ENCODE assay signal across 8 cellular contexts in the genomic region with DNA sequence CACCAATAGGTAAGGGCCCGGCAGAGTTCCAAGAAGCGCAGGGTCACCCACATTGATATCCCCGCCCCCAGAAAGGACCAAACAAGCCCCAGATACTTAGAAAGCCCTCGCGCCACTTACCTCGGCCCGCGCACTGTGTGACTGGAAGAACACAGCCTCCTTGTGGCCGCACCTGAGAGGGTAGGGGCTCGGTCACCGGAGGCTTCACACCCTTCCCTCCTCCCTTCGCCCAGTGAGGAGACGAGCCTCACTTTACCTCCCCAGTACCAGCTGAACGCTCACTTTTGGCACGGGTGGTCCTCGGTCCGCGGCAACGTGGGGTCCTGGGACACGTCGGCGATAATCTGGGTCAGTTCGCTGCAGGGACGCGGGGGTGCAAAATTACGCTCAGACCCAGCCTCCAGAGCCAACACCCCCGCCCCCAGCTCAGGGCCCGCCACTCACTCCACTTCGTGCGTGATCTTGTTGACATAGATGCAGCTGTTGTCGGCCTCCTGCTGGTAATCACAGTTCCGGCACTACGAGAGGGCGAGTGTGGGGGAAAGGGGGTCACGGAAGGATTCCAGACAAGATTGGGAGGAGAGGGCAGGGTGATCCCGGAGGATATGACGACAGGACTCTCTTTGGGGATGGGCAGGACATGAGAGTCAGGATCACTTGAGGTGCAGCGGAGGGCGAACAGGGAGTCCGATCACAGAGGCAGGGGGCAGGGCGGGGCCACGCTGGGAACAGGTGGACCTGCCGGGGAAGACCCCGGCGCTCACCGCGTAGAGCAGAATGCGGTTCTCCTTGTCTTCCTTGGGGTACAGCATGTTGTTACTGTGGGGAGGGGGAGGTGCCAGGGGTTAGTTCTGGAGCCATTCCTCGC. TPM values are rescaled to one million over a fixed set of nuclear protein-coding genes. Genes with fewer than 3 reads are reported as not detected.
A peak's percentile ranks its signal among the peaks of the same experiment; 100 is the strongest.
DNase-seq lines count a peak whose midpoint lies in the region; ATAC-seq and TF ChIP-seq lines count a peak whose summit lies in the region.

No MANE protein-coding gene starts in this region.

- intact Hi-C loops in left ventricle myocardium inferior (cut with micrococcal nuclease) (no loop called here), Right ventricle myocardium inferior (cut with DNase I) (loop anchor here (2.0 to 10.0 kb wide), 2 partner anchors 59 to 369 kb away; a partner anchor contains a TSS), head of caudate nucleus (cut with DNase I) (loop anchor here (2.0 kb wide), 1 partner anchor 59 kb away; a partner anchor contains a TSS)

- H3K9me3 ChIP-seq in left ventricle myocardium inferior (replicated peaks) (no peaks in the 10 kb centered on the region), MG63 (no peaks in the 10 kb centered on the region)

- H3K4me3 ChIP-seq in left ventricle myocardium inferior, result peak overlapping the region; percentile 83
- H3K4me3 ChIP-seq in MG63, result peak overlapping the region; percentile 84

- peak overlapping the region; percentile 89 for H3K4me3 Mint-ChIP-seq in activated naive CD4-positive, alpha-beta T cell treated with anti-CD3 and anti-CD28 coated beads, Interleukin-2, amount 50 U/mL, for 24 hours

- peak overlapping the region; percentile 93 for H3K27ac ChIP-seq in left ventricle myocardium inferior (replicated peaks)

- peaks cover 38% of the 10 kb centered on the region for H3K4me1 Mint-ChIP-seq in activated naive CD4-positive, alpha-beta T cell treated with anti-CD3 and anti-CD28 coated beads, Interleukin-2, amount 50 U/mL, for 24 hours

- H3K36me3 Mint-ChIP-seq in activated naive CD4-positive, alpha-beta T cell treated with anti-CD3 and anti-CD28 coated beads, Interleukin-2, amount 50 U/mL, for 24 hours, result peaks cover 7% of the 10 kb centered on the region

- H3K4me1 ChIP-seq in left ventricle myocardium inferior, result peaks cover 35% of the 10 kb centered on the region

- H3K36me3 ChIP-seq in left ventricle myocardium inferior (peaks cover 41% of the 10 kb centered on the region), MG63 (peaks cover 49% of the 10 kb centered on the region)

- H3K27me3 ChIP-seq in left ventricle myocardium inferior (ENCODE audit: low read depth), result no peaks in the 10 kb centered on the region
- no peaks in the 10 kb centered on the region for H3K27me3 ChIP-seq in MG63

- no peak for TF ChIP-seq CTCF in left ventricle myocardium inferior (IDR thresholded peaks at IDR 0.05; ENCODE audit: borderline replicate concordance)

- ATAC-seq in Right ventricle myocardium inferior (no peak), HG03521 (IDR thresholded peaks at IDR 0.05; ENCODE audit: unreplicated experiment) (no peak)

- DNase-seq in left ventricle myocardium inferior (no peak), Right ventricle myocardium inferior (ENCODE audit: missing footprints) (no peak), MG63 (peak; percentile 38), head of caudate nucleus (peak in 31 of 42 donors; percentile 6 to 65 (median 38)), putamen (ENCODE audit: low spot score) (peak; percentile 36), NOMO-1 treated with DMSO at 0.1 percent for 48 hours (lab: John Stamatoyannopoulos, UW; ENCODE audit: unreplicated experiment) (no peak)

- H3K27me3 Mint-ChIP-seq in activated naive CD4-positive, alpha-beta T cell treated with anti-CD3 and anti-CD28 coated beads, Interleukin-2, amount 50 U/mL, for 24 hours, result no peaks in the 10 kb centered on the region

- peak overlapping the region; percentile 99 for H3K27ac Mint-ChIP-seq in activated naive CD4-positive, alpha-beta T cell treated with anti-CD3 and anti-CD28 coated beads, Interleukin-2, amount 50 U/mL, for 24 hours

- no peaks in the 10 kb centered on the region for H3K9me3 Mint-ChIP-seq in activated naive CD4-positive, alpha-beta T cell treated with anti-CD3 and anti-CD28 coated beads, Interleukin-2, amount 50 U/mL, for 24 hours

RNA-seq across cellular contexts. Expression of a gene that starts 0.5 kb away (rescaled TPM):
- total RNA-seq in left ventricle myocardium inferior, result 130 TPM
- 145 TPM for total RNA-seq in Right ventricle myocardium inferior
- total RNA-seq in MG63 (2014; rRNA removed; shearing (Covaris generic); ENCODE audit: low replicate concordance), result 94.2 and 101 TPM in 2 replicates

RNA-seq across cellular contexts. Expression of a gene that starts 1.1 kb away (rescaled TPM):
- total RNA-seq in left ventricle myocardium inferior, result 94.9 TPM
- total RNA-seq in Right ventricle myocardium inferior, result 114 TPM
- 453 and 520 TPM in 2 replicates for total RNA-seq in MG63 (2014; rRNA removed; shearing (Covaris generic); ENCODE audit: low replicate concordance)

RNA-seq across cellular contexts. Expression of a gene that starts 3.2 kb away (rescaled TPM):
- total RNA-seq in left ventricle myocardium inferior (not detected), Right ventricle myocardium inferior (not detected)
- not detected in 2 replicates for total RNA-seq in MG63 (2014; rRNA removed; shearing (Covaris generic); ENCODE audit: low replicate concordance)

RNA-seq across cellular contexts. Expression of a gene that starts 25.7 kb away (rescaled TPM):
- 767 TPM for total RNA-seq in left ventricle myocardium inferior
- 854 TPM for total RNA-seq in Right ventricle myocardium inferior
- 415 and 505 TPM in 2 replicates for total RNA-seq in MG63 (2014; rRNA removed; shearing (Covaris generic); ENCODE audit: low replicate concordance)

RNA-seq across cellular contexts. Expression of a gene that starts 38.1 kb away (rescaled TPM):
- total RNA-seq in left ventricle myocardium inferior, result 2,839 TPM
- 3,337 TPM for total RNA-seq in Right ventricle myocardium inferior
- total RNA-seq in MG63 (2014; rRNA removed; shearing (Covaris generic); ENCODE audit: low replicate concordance), result not detected in 2 replicates

Comparison
In these comparisons a context has a peak if more than half of its experiments do, and no peak if none do; other contexts are left out.
1. DNase-seq: peak in MG63 (single experiment), head of caudate nucleus (31 of 42) and putamen (single experiment); none in left ventricle myocardium inferior (single experiment), Right ventricle myocardium inferior (single experiment) and NOMO-1 treated with DMSO at 0.1 percent for 48 hours (single experiment).